In genomic region chr12:75754698-75755097, GRCh38 we compare ENCODE assay signal across 19 cellular contexts.
DNase-seq lines count a peak whose midpoint lies in the region; ATAC-seq, FAIRE-seq and TF ChIP-seq lines count a peak whose summit lies in the region.
"Had no signal": no experiment of that assay in that cellular context is flagged by ENCODE, and none has a peak within 500 bp of the region (broad histone marks: within the 10 kb centered on the region; RNA-seq: fewer than 3 reads in every experiment).

No MANE protein-coding gene starts in this region.

- no peaks in the 10 kb centered on the region for H3K36me3 Mint-ChIP-seq in stimulated activated effector memory CD8-positive, alpha-beta T cell treated with anti-CD3 and anti-CD28 coated beads, Interleukin-12 subunit alpha, Interleukin-12 subunit beta, amount 100 ng/mL, for 72 hours

- H3K4me3 Mint-ChIP-seq in stimulated activated effector memory CD8-positive, alpha-beta T cell treated with anti-CD3 and anti-CD28 coated beads, Interleukin-12 subunit alpha, Interleukin-12 subunit beta, amount 100 ng/mL, for 72 hours, result no peak overlapping the region
- H3K4me3 Mint-ChIP-seq: activated CD4-positive, alpha-beta T cell treated with anti-CD3 and anti-CD28 coated beads, Interleukin-2, amount 10 ng/mL, durations not matched to agents 24 days and 14 days; dendritic cell treated with granulocyte-macrophage colony-stimulating factor and Interleukin-4, amounts not matched to agents 40 ng/mL and 50 ng/mL, for 4 days; nephron progenitor cell had no signal

- TF ChIP-seq POLR2A in HepG2 (IDR thresholded peaks at IDR 0.05; ENCODE audit: insufficient read depth in 1 of 2, low read depth in 2 of 2, low read length in 2 of 2) (no peak), right lobe of liver (IDR thresholded peaks at IDR 0.05) (no peak)

- H3K27ac ChIP-seq in HepG2 (ENCODE audit: extremely low read length, insufficient read depth, low read length), result no peak overlapping the region
- no peak overlapping the region for H3K27ac ChIP-seq in right lobe of liver
- H3K27ac ChIP-seq in Panc1 (ENCODE audit: low read length), result peak overlapping the region; percentile 79
- H3K27ac ChIP-seq in fibroblast of lung (ENCODE audit: insufficient read depth, low read length), result no peak overlapping the region

- in situ Hi-C loops in HepG2 (cut with HindIII; ENCODE audit: extremely low pct_ligation_motif_present, low pct_unique_long_range_greater_than_20kb), result no loop called here
- in situ Hi-C loops in Panc1 (cut with HindIII; ENCODE audit: low pct_unique_long_range_greater_than_20kb, low sequenced_read_pairs), result no loop called here

- FAIRE-seq in HepG2 (lab: Jason Lieb, UNC), result no peak

- TF ChIP-seq RAD21 in HepG2 (CRISPR knock-in tag; IDR thresholded peaks at IDR 0.05), result no peak

- H3K4me3 ChIP-seq in HepG2 (replicated peaks in 1 of 3; ENCODE audit: insufficient read depth in 1 of 3, low read depth in 2 of 3, low read length in 3 of 3) (no peak overlapping the region), right lobe of liver (no peak overlapping the region), Panc1 (ENCODE audit: low read depth in 2 of 2, low read length in 2 of 2) (no peak overlapping the region), fibroblast of lung (replicated peaks in 1 of 4; ENCODE audit: control extremely low read depth in 1 of 4, insufficient read depth in 1 of 4, low read depth in 3 of 4, low read length in 4 of 4) (no peak overlapping the region)

- no peak for TF ChIP-seq EP300 in HepG2 (IDR thresholded peaks at IDR 0.05; ENCODE audit: low read depth in 2 of 2, low read length in 2 of 2)
- TF ChIP-seq EP300 in HepG2 (CRISPR knock-in tag; IDR thresholded peaks at IDR 0.05; ENCODE audit: borderline replicate concordance), result no peak

- no peak overlapping the region for H3K9ac ChIP-seq in HepG2 (ENCODE audit: insufficient read depth, low read depth, low read length)
- no peak overlapping the region for H3K9ac ChIP-seq in fibroblast of lung (ENCODE audit: insufficient read depth, low read length)

- no peaks in the 10 kb centered on the region for H3K36me3 ChIP-seq in HepG2 (replicated peaks in 1 of 2; ENCODE audit: control insufficient read depth in 1 of 2, insufficient read depth in 2 of 2, low read length in 2 of 2)
- H3K36me3 ChIP-seq in right lobe of liver, result no peaks in the 10 kb centered on the region
- no peaks in the 10 kb centered on the region for H3K36me3 ChIP-seq in Panc1 (ENCODE audit: control insufficient read depth, insufficient read depth, low read length)
- H3K36me3 ChIP-seq in fibroblast of lung (ENCODE audit: control insufficient read depth, insufficient read depth, low read length), result no peaks in the 10 kb centered on the region

- CTCF ChIA-PET in HepG2 (lab: Yijun Ruan, JAX; ENCODE audit: low intra/inter-chr PET ratio, low total read pairs), result no interaction called here
- CTCF ChIA-PET in Panc1 (lab: Charles Lee), result interaction anchor here (0.7 kb wide), 1 partner anchor 347 kb away, joined by 3 read pairs; no protein-coding TSS in a partner anchor

- TF ChIP-seq CTCF in HepG2 (CRISPR knock-in tag; IDR thresholded peaks at IDR 0.05), result no peak
- no peak for TF ChIP-seq CTCF in right lobe of liver (IDR thresholded peaks at IDR 0.05)
- TF ChIP-seq CTCF in Panc1 (IDR thresholded peaks at IDR 0.05), result no peak
- TF ChIP-seq CTCF in fibroblast of lung (conservative IDR thresholded peaks at IDR 0.05 in 1 of 2, IDR thresholded peaks at IDR 0.05 in 1 of 2; ENCODE audit: low read depth in 1 of 2, low read length in 2 of 2), result no peak

- peak overlapping the region; percentile 7 for H3K27ac Mint-ChIP-seq in stimulated activated effector memory CD8-positive, alpha-beta T cell treated with anti-CD3 and anti-CD28 coated beads, Interleukin-12 subunit alpha, Interleukin-12 subunit beta, amount 100 ng/mL, for 72 hours
- H3K27ac Mint-ChIP-seq: activated CD4-positive, alpha-beta T cell treated with anti-CD3 and anti-CD28 coated beads, Interleukin-2, amount 10 ng/mL, durations not matched to agents 24 days and 14 days; dendritic cell treated with granulocyte-macrophage colony-stimulating factor and Interleukin-4, amounts not matched to agents 40 ng/mL and 50 ng/mL, for 4 days; nephron progenitor cell had no signal

- POLR2A ChIA-PET in HepG2 (lab: Yijun Ruan, JAX) (interaction anchor here (0.7 kb wide), 1 partner anchor 11 kb away, joined by 3 read pairs; no protein-coding TSS in a partner anchor), Panc1 (lab: Charles Lee) (no interaction called here)

- no peaks in the 10 kb centered on the region for H3K9me3 ChIP-seq in HepG2 (ENCODE audit: low read length)
- no peaks in the 10 kb centered on the region for H3K9me3 ChIP-seq in right lobe of liver
- peaks cover 28% of the 10 kb centered on the region; the same call in 1 of the 2 replicates for H3K9me3 ChIP-seq in Panc1 (ENCODE audit: control insufficient read depth, insufficient read depth, low read depth, low read length)
- no peaks in the 10 kb centered on the region for H3K9me3 ChIP-seq in fibroblast of lung (ENCODE audit: control insufficient read depth, insufficient read depth, low read depth, low read length)

- H2AFZ ChIP-seq in HepG2 (ENCODE audit: low read length), result peak overlapping the region; percentile 33
- H2AFZ ChIP-seq in fibroblast of lung (ENCODE audit: low read length), result peak overlapping the region; percentile 22

- no peaks in the 10 kb centered on the region for H4K20me1 ChIP-seq in HepG2 (ENCODE audit: insufficient read depth, low read length)
- no peaks in the 10 kb centered on the region for H4K20me1 ChIP-seq in fibroblast of lung (ENCODE audit: control insufficient read depth, extremely low read depth, insufficient read depth, low read length)

- no peaks in the 10 kb centered on the region for H3K9me3 Mint-ChIP-seq in stimulated activated effector memory CD8-positive, alpha-beta T cell treated with anti-CD3 and anti-CD28 coated beads, Interleukin-12 subunit alpha, Interleukin-12 subunit beta, amount 100 ng/mL, for 72 hours
- H3K9me3 Mint-ChIP-seq: dendritic cell treated with granulocyte-macrophage colony-stimulating factor and Interleukin-4, amounts not matched to agents 40 ng/mL and 50 ng/mL, for 4 days had no signal

- peaks cover 76% of the 10 kb centered on the region for H3K4me1 ChIP-seq in HepG2 (ENCODE audit: insufficient read depth, low read length)
- H3K4me1 ChIP-seq in right lobe of liver, result peaks cover 0 to 33% (median 10%) of the 10 kb centered on the region in 4 donors
- 0 out of 2 replicates have a peak, but pooled peaks cover under 1% of the 10 kb centered on the region for H3K4me1 ChIP-seq in Panc1 (ENCODE audit: control insufficient read depth, insufficient read depth, low read length)
- peaks cover 8% of the 10 kb centered on the region for H3K4me1 ChIP-seq in fibroblast of lung (ENCODE audit: control insufficient read depth, extremely low read depth, insufficient read depth, low read length)

- DNase-seq in HepG2 (ENCODE audit: low spot score), result no peak
- DNase-seq in right lobe of liver, result no peak
- no peak for DNase-seq in Panc1 (ENCODE audit: low read depth, low spot score)
- DNase-seq in fibroblast of lung (ENCODE audit: low read depth in 2 of 2), result peak in 1 of 2 donors; percentile 60
- no peak for DNase-seq in stimulated activated effector memory CD8-positive, alpha-beta T cell treated with anti-CD3 and anti-CD28 coated beads, Interleukin-12 subunit alpha, Interleukin-12 subunit beta, amount 100 ng/mL, for 72 hours (ENCODE audit: low spot score in 2 of 2)
- no peak for DNase-seq in occipital lobe (lab: John Stamatoyannopoulos, UW)
- DNase-seq in stimulated activated CD4-positive, alpha-beta T cell treated with anti-CD3 and anti-CD28 coated beads, Interleukin-15, amount 100 ng/mL, for 24 hours, result no peak
- no peak for DNase-seq in amniotic stem cell (lab: John Stamatoyannopoulos, UW)
- DNase-seq: activated CD4-positive, alpha-beta T cell treated with anti-CD3 and anti-CD28 coated beads, Interleukin-2, amount 10 ng/mL, durations not matched to agents 24 days and 14 days; activated effector memory CD4-positive, alpha-beta T cell treated with anti-CD3 and anti-CD28 coated beads, Interleukin-2, amount 50 U/mL, for 16 hours; foreskin fibroblast; hippocampal formation; Kasumi-1; left ventricle myocardium superior; NCI-H1092 treated with DMSO at 0.1 percent for 48 hours; NCI-H2227 treated with DMSO at 0.1 percent for 48 hours; nephron progenitor cell; stimulated activated CD4-positive, alpha-beta T cell treated with anti-CD3 and anti-CD28 coated beads, Interleukin-1b, Interleukin-23, amount 100 ng/mL, for 48 hours had no signal

- BruUV-seq in HepG2 (replicated peaks; lab: Mats Ljungman, UMichigan), result no TSS peak
- BruUV-seq in Panc1 (replicated peaks; lab: Mats Ljungman, UMichigan), result no TSS peak

- no peak overlapping the region for H3K4me2 ChIP-seq in HepG2 (ENCODE audit: low read depth, low read length)
- H3K4me2 ChIP-seq in fibroblast of lung (ENCODE audit: extremely low read depth, insufficient read depth, low read length), result no peak overlapping the region

- H3K79me2 ChIP-seq in HepG2 (ENCODE audit: insufficient read depth, low read length) (no peaks in the 10 kb centered on the region), fibroblast of lung (ENCODE audit: control insufficient read depth, insufficient read depth, low read length) (no peaks in the 10 kb centered on the region)

- peaks cover 18% of the 10 kb centered on the region for H3K4me1 Mint-ChIP-seq in stimulated activated effector memory CD8-positive, alpha-beta T cell treated with anti-CD3 and anti-CD28 coated beads, Interleukin-12 subunit alpha, Interleukin-12 subunit beta, amount 100 ng/mL, for 72 hours

- H3K27me3 ChIP-seq in HepG2 (ENCODE audit: control insufficient read depth in 1 of 2, insufficient read depth in 2 of 2, low read length in 2 of 2) (no peaks in the 10 kb centered on the region), right lobe of liver (no peaks in the 10 kb centered on the region), Panc1 (ENCODE audit: control insufficient read depth, insufficient read depth, low read length) (no peaks in the 10 kb centered on the region), fibroblast of lung (ENCODE audit: control insufficient read depth, insufficient read depth, low read length) (no peaks in the 10 kb centered on the region)

- ATAC-seq in HepG2 (no peak), right lobe of liver (no peak), Panc1 (no peak)
- ATAC-seq in stimulated activated effector memory CD8-positive, alpha-beta T cell treated with anti-CD3 and anti-CD28 coated beads, Interleukin-12 subunit alpha, Interleukin-12 subunit beta, amount 100 ng/mL, for 72 hours, result peak; percentile 75
- ATAC-seq: left ventricle myocardium superior had no signal

- intact Hi-C loops in HepG2 (cut with micrococcal nuclease; ENCODE audit: unreplicated experiment), result no loop called here
- intact Hi-C loops in right lobe of liver (cut with DNase I), result no loop called here
- intact Hi-C loops in Panc1 (cut with micrococcal nuclease; ENCODE audit: unreplicated experiment), result no loop called here

TF ChIP-seq in HepG2, 621 proteins besides CTCF, POLR2A, EP300 and RAD21:
- TF ChIP-seq BRD4 (CRISPR knock-in tag; IDR thresholded peaks at IDR 0.05), result no peak
